In genomic region chr17:42055496-42055895, GRCh38 we compare ENCODE assay signal across 1 cellular context.
TF ChIP-seq lines count a peak whose summit lies in the region.

No MANE protein-coding gene starts in this region.

TF ChIP-seq in H1, 55 proteins besides CTCF, POLR2A, EP300 and RAD21:
- no peak for TF ChIP-seq POLR2AphosphoS5 (IDR thresholded peaks at IDR 0.05; ENCODE audit: low read depth, low read length)
- TF ChIP-seq SIN3A (conservative IDR thresholded peaks at IDR 0.05 in 1 of 2, IDR thresholded peaks at IDR 0.05 in 1 of 2; ENCODE audit: low read depth in 1 of 2, low read length in 2 of 2): no peak
- TF ChIP-seq PHF8 (conservative IDR thresholded peaks at IDR 0.05; ENCODE audit: low read depth, low read length): no peak
- TF ChIP-seq EGR1 (IDR thresholded peaks at IDR 0.05; ENCODE audit: borderline replicate concordance, low read depth, low read length): no peak
- no peak for TF ChIP-seq CHD7 (IDR thresholded peaks at IDR 0.05; ENCODE audit: insufficient replicate concordance, low read length)
- TF ChIP-seq TCF12 (IDR thresholded peaks at IDR 0.05; ENCODE audit: low read depth, low read length): no peak
